ENCODE assay signal across 8 cellular contexts in the genomic region with DNA sequence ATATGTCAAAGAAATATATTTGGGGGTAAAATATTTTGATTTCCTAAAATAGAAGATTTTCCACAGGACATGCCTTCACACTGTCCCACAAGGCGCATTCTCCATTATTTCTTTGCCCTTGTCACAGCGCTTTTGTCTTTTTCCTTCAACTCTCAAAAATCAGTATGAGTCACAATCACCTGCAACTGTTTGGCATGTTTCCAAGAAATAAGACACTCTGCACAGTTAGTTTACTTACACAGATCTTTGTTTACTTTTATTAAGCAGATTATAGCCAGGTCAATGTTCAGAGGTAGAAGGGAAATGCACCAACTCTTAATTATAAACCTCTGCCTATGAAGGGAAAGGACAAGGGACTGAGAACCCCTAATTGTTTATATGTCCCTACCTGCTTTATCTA. TPM values are rescaled to one million over a fixed set of nuclear protein-coding genes. Genes with fewer than 3 reads are reported as not detected.
DNase-seq lines count a peak whose midpoint lies in the region; ATAC-seq, FAIRE-seq and TF ChIP-seq lines count a peak whose summit lies in the region.

No MANE protein-coding gene starts in this region.

- H3K9me1 ChIP-seq in keratinocyte (ENCODE audit: control insufficient read depth, extremely low read depth, insufficient read depth, low read length), result no peaks in the 10 kb centered on the region

- H3K27ac ChIP-seq in C4-2B, result peak overlapping the region; percentile 21; the same call in 1 of the 2 replicates
- no peak overlapping the region for H3K27ac ChIP-seq in keratinocyte (ENCODE audit: control insufficient read depth, insufficient read depth, low read length)

- no peak for TF ChIP-seq POLR2A in GM12891 (IDR thresholded peaks at IDR 0.05; ENCODE audit: low read depth, low read length)

- no peaks in the 10 kb centered on the region for H3K9me3 ChIP-seq in keratinocyte (ENCODE audit: control insufficient read depth, low read depth, low read length)

- H4K20me1 ChIP-seq in keratinocyte (ENCODE audit: control insufficient read depth, extremely low read depth, insufficient read depth, low read length), result peaks cover 15% of the 10 kb centered on the region

- dilution Hi-C loops in keratinocyte (cut with MboI; ENCODE audit: extremely low pct_ligation_motif_present, low sequenced_read_pairs), result no loop called here

- ATAC-seq in HG03159 (IDR thresholded peaks at IDR 0.05; ENCODE audit: unreplicated experiment), result no peak

- H3K36me3 ChIP-seq in keratinocyte (ENCODE audit: control insufficient read depth in 2 of 2, extremely low read depth in 1 of 2, insufficient read depth in 2 of 2, low read length in 2 of 2), result no peaks in the 10 kb centered on the region

- DNase-seq in HT1080 (ENCODE audit: low read depth), result peak; percentile 44
- DNase-seq in RPMI8226, result peak; percentile 45
- no peak for DNase-seq in keratinocyte (ENCODE audit: low read depth, low spot score)
- DNase-seq in OCI-M2 (lab: John Stamatoyannopoulos, UW; ENCODE audit: unreplicated experiment), result no peak
- no peak for DNase-seq in mesenteric fat pad (ENCODE audit: low spot score)
- DNase-seq in GM12891 (ENCODE audit: insufficient read length, low spot score), result no peak

- peak; percentile 29 for FAIRE-seq in keratinocyte (lab: Jason Lieb, UNC)
- no peak for FAIRE-seq in GM12891 (lab: Jason Lieb, UNC)

- H3K4me2 ChIP-seq in keratinocyte (ENCODE audit: control insufficient read depth, extremely low read depth, insufficient read depth, low read depth, low read length), result no peak overlapping the region

- no peak overlapping the region for H2AFZ ChIP-seq in keratinocyte (ENCODE audit: control insufficient read depth, low read length)

- H3K9ac ChIP-seq in keratinocyte (ENCODE audit: control insufficient read depth, extremely low read depth, insufficient read depth, low read length), result no peak overlapping the region

- H3K27me3 ChIP-seq in keratinocyte (ENCODE audit: control insufficient read depth, extremely low read depth, insufficient read depth, low read length), result no peaks in the 10 kb centered on the region

- H3K4me3 ChIP-seq in keratinocyte (ENCODE audit: control insufficient read depth in 2 of 3, extremely low read depth in 1 of 3, insufficient read depth in 2 of 3, low read depth in 1 of 3, low read length in 3 of 3), result no peak overlapping the region

- TF ChIP-seq CTCF in C4-2B (conservative IDR thresholded peaks at IDR 0.05) (no peak), keratinocyte (optimal IDR thresholded peaks at IDR 0.05 in 1 of 3, IDR thresholded peaks at IDR 0.05 in 1 of 3, conservative IDR thresholded peaks at IDR 0.05 in 1 of 3; ENCODE audit: extremely low read depth in 1 of 3, insufficient read depth in 2 of 3, low read length in 3 of 3) (no peak)

- H3K4me1 ChIP-seq in keratinocyte (ENCODE audit: control insufficient read depth, extremely low read depth, insufficient read depth, low read length), result peaks cover 45% of the 10 kb centered on the region

- H3K79me2 ChIP-seq in keratinocyte (ENCODE audit: control insufficient read depth, insufficient read depth, low read length), result peaks cover 81% of the 10 kb centered on the region

TF ChIP-seq in GM12891, 5 proteins besides CTCF, POLR2A, EP300 and RAD21:
- no peak for TF ChIP-seq PAX5 (IDR thresholded peaks at IDR 0.05; ENCODE audit: insufficient read depth, low read length, severe bottlenecking)
- TF ChIP-seq POU2F2 (IDR thresholded peaks at IDR 0.05; ENCODE audit: low read depth, low read length), result no peak
- TF ChIP-seq SPI1 (IDR thresholded peaks at IDR 0.05; ENCODE audit: low read depth, low read length), result no peak

RNA-seq across cellular contexts. Expression of gene CEMIP2, which starts 9.5 kb away (rescaled TPM):
- total RNA-seq in HT1080 (2014; rRNA removed; shearing (Covaris generic)), result 14.6 and 15.2 TPM in 2 replicates
- 18.3 and 21.9 TPM in 2 replicates for polyA plus RNA-seq in HT1080 (2015; cell fraction: cytosol; rRNA removed)
- polyA plus RNA-seq in HT1080 (2015; cell fraction: nucleus; rRNA removed), result 44.3 and 46.6 TPM in 2 replicates
- polyA plus RNA-seq in keratinocyte, result 47.7 to 79.4 TPM (median 48.7 TPM) in 3 replicates
- polyA plus RNA-seq in keratinocyte (2011; ENCODE audit: low read depth), result 6.6 TPM
- polyA plus RNA-seq in keratinocyte (2011; cell fraction: cytosol; rRNA removed), result 14.1 and 18.0 TPM in 2 replicates
- polyA plus RNA-seq in keratinocyte (2011; cell fraction: nucleus; rRNA removed), result 86.9 and 98.3 TPM in 2 replicates
- polyA plus RNA-seq in keratinocyte (2012; ENCODE audit: low replicate concordance), result 15.1 and 38.2 TPM in 2 replicates
- polyA minus RNA-seq in keratinocyte, result 118 to 163 TPM (median 160 TPM) in 3 replicates
- polyA minus RNA-seq in keratinocyte (2011; cell fraction: cytosol; rRNA and poly(A)+ RNA removed), result 50.1 TPM
- polyA minus RNA-seq in keratinocyte (2011; cell fraction: nucleus; rRNA and poly(A)+ RNA removed), result 155 and 264 TPM in 2 replicates
- 108 TPM for total RNA-seq in mesenteric fat pad
- polyA plus RNA-seq in GM12891 (2012; ENCODE audit: low read depth, missing spikeins), result 0.24 TPM

Comparison
In these comparisons a context has a peak if more than half of its experiments do, and no peak if none do; other contexts are left out.
1. DNase-seq: peak in HT1080 (single experiment) and RPMI8226 (single experiment); none in keratinocyte (single experiment), OCI-M2 (single experiment), mesenteric fat pad (single experiment) and GM12891 (single experiment).